Comparison of ENCODE assay signal across 11 cellular contexts in genomic region chr16:88771294-88771772, GRCh38. TPM values are rescaled to one million over a fixed set of nuclear protein-coding genes. Genes with fewer than 3 reads are reported as not detected.
DNase-seq lines count a peak whose midpoint lies in the region; ATAC-seq, FAIRE-seq and TF ChIP-seq lines count a peak whose summit lies in the region.
"Had no signal": no experiment of that assay in that cellular context is flagged by ENCODE, and none has a peak within 500 bp of the region (broad histone marks: within the 10 kb centered on the region; RNA-seq: fewer than 3 reads in every experiment).

No MANE protein-coding gene starts in this region.

- no peaks in the 10 kb centered on the region for H3K27me3 Mint-ChIP-seq in stimulated activated memory B cell treated with anti-CD40 and anti-IgM and Interleukin-4, amounts not matched to agents 10 μg/mL and 1 μg/mL and 100 μg/mL, for 72 hours

- ATAC-seq in stimulated activated memory B cell treated with anti-CD40 and anti-IgM and Interleukin-4, amounts not matched to agents 10 μg/mL and 1 μg/mL and 100 μg/mL, for 72 hours = no peak
- no peak for ATAC-seq in HG02840 (IDR thresholded peaks at IDR 0.05; ENCODE audit: low FRiP score, unreplicated experiment)
- ATAC-seq in HG02623 (IDR thresholded peaks at IDR 0.05; ENCODE audit: unreplicated experiment) = no peak

- no peak overlapping the region for H3K4me3 Mint-ChIP-seq in stimulated activated memory B cell treated with anti-CD40 and anti-IgM and Interleukin-4, amounts not matched to agents 10 μg/mL and 1 μg/mL and 100 μg/mL, for 72 hours

- peak overlapping the region; percentile 7 for H3K4me3 ChIP-seq in WERI-Rb-1 (ENCODE audit: low read depth, low read length)
- peak overlapping the region in 1 of 2 donors; percentile 46 for H3K4me3 ChIP-seq in kidney (ENCODE audit: low read length in 2 of 2)

- peak overlapping the region; percentile 40 for H3K27ac Mint-ChIP-seq in stimulated activated memory B cell treated with anti-CD40 and anti-IgM and Interleukin-4, amounts not matched to agents 10 μg/mL and 1 μg/mL and 100 μg/mL, for 72 hours

- no peaks in the 10 kb centered on the region for H3K9me3 Mint-ChIP-seq in stimulated activated memory B cell treated with anti-CD40 and anti-IgM and Interleukin-4, amounts not matched to agents 10 μg/mL and 1 μg/mL and 100 μg/mL, for 72 hours

- intact Hi-C loops in kidney (cut with DNase I) = no loop called here

- H3K9ac ChIP-seq in kidney (ENCODE audit: low read length in 2 of 2) = peak overlapping the region in 1 of 2 donors; percentile 65

- TF ChIP-seq POLR2A in H54 (IDR thresholded peaks at IDR 0.05; ENCODE audit: low read depth, low read length) = 0 out of 2 replicates have a peak, but pooled peaks have one; percentile 3

- no peaks in the 10 kb centered on the region for H3K27me3 ChIP-seq in WERI-Rb-1 (ENCODE audit: insufficient read depth, low read depth, severe bottlenecking)

- FAIRE-seq in H54 (lab: Jason Lieb, UNC) (no peak), kidney (lab: Jason Lieb, UNC) (no peak), HTR-8/SVneo (lab: Jason Lieb, UNC) (no peak)
- FAIRE-seq: urothelium cell line had no signal

- H3K27ac ChIP-seq in WERI-Rb-1 (peak overlapping the region; percentile 80), kidney (ENCODE audit: low read depth in 2 of 2, low read length in 2 of 2) (peak overlapping the region; percentile 74 to 92)

- H3K9me3 ChIP-seq in WERI-Rb-1 (ENCODE audit: severe bottlenecking) (no peaks in the 10 kb centered on the region), kidney (ENCODE audit: control insufficient read depth in 1 of 2, low read length in 2 of 2) (no peaks in the 10 kb centered on the region)

- peaks cover 22 to 62% of the 10 kb centered on the region in 2 donors for H3K4me1 ChIP-seq in kidney (ENCODE audit: control insufficient read depth in 1 of 2, insufficient read depth in 1 of 2, low read depth in 1 of 2, low read length in 2 of 2)

- H3K36me3 Mint-ChIP-seq in stimulated activated memory B cell treated with anti-CD40 and anti-IgM and Interleukin-4, amounts not matched to agents 10 μg/mL and 1 μg/mL and 100 μg/mL, for 72 hours = peaks cover 6% of the 10 kb centered on the region

- no peak for DNase-seq in H54 (ENCODE audit: insufficient read length, low spot score)
- DNase-seq in WERI-Rb-1 = no peak
- DNase-seq in kidney = no peak
- no peak for DNase-seq in HTR-8/SVneo (ENCODE audit: insufficient read length, low spot score)
- no peak for DNase-seq in effector CD4-positive, alpha-beta T cell
- DNase-seq: EL, NCI-H2029 had no signal

- peaks cover 58% of the 10 kb centered on the region for H3K4me1 Mint-ChIP-seq in stimulated activated memory B cell treated with anti-CD40 and anti-IgM and Interleukin-4, amounts not matched to agents 10 μg/mL and 1 μg/mL and 100 μg/mL, for 72 hours

- H3K36me3 ChIP-seq in WERI-Rb-1 (no peaks in the 10 kb centered on the region), kidney (ENCODE audit: control insufficient read depth in 1 of 2, insufficient read depth in 2 of 2, low read length in 2 of 2) (no peaks in the 10 kb centered on the region)

- no peak for TF ChIP-seq CTCF in WERI-Rb-1 (IDR thresholded peaks at IDR 0.05; ENCODE audit: low read depth, low read length)
- TF ChIP-seq CTCF in kidney (IDR thresholded peaks at IDR 0.05; ENCODE audit: borderline replicate concordance, extremely low read depth, insufficient read depth) = no peak

RNA-seq across cellular contexts. Expression of gene PIEZO1, which starts 13.7 kb away (rescaled TPM):
- total RNA-seq in kidney = 124 TPM
- 103 TPM for polyA plus RNA-seq in kidney (ENCODE audit: insufficient read depth, low read depth, low replicate concordance)

RNA-seq across cellular contexts. Expression of gene CDT1, which starts 32.3 kb away (rescaled TPM):
- 1.5 TPM for total RNA-seq in kidney
- 0.56 TPM for polyA plus RNA-seq in kidney (ENCODE audit: insufficient read depth, low read depth, low replicate concordance)

RNA-seq across cellular contexts. Expression of gene APRT, which starts 40.4 kb away (rescaled TPM):
- 105 TPM for total RNA-seq in kidney
- polyA plus RNA-seq in kidney (ENCODE audit: insufficient read depth, low read depth, low replicate concordance) = 204 TPM
